In genomic region chr10:118543714-118544400, GRCh38 we compare ENCODE assay signal across 8 cellular contexts. TPM values are rescaled to one million over a fixed set of nuclear protein-coding genes. Genes with fewer than 3 reads are reported as not detected.
DNase-seq lines count a peak whose midpoint lies in the region; ATAC-seq and TF ChIP-seq lines count a peak whose summit lies in the region.

No MANE protein-coding gene starts in this region.

- ATAC-seq in HG02884 (IDR thresholded peaks at IDR 0.05; ENCODE audit: unreplicated experiment) (peak; percentile 60), foreskin keratinocyte (peak; percentile 96), GM21515 (IDR thresholded peaks at IDR 0.05; ENCODE audit: unreplicated experiment) (no peak)

- peak; percentile 8 to 31 for DNase-seq in activated CD4-positive, alpha-beta T cell treated with anti-CD3 and anti-CD28 coated beads for 24 hours (ENCODE audit: low read depth in 2 of 2)
- DNase-seq in activated CD4-positive, alpha-beta T cell treated with anti-CD3 and anti-CD28 coated beads for 1 hour: no peak
- DNase-seq in NCI-H69 (lab: John Stamatoyannopoulos, UW) (peak; percentile 85), activated T-cell treated with anti-CD3 and anti-CD28 coated beads for 24 hours (ENCODE audit: low read depth) (peak; percentile 26), foreskin keratinocyte (peak in 1 of 2 donors; percentile 54), retina (peak; percentile 61)

- no peak overlapping the region for H3K27ac ChIP-seq in foreskin keratinocyte

- no peaks in the 10 kb centered on the region for H3K27me3 ChIP-seq in foreskin keratinocyte

- TF ChIP-seq CTCF in foreskin keratinocyte (conservative IDR thresholded peaks at IDR 0.05): peak; percentile 91

- H3K4me1 ChIP-seq in foreskin keratinocyte: peaks cover 9% of the 10 kb centered on the region

RNA-seq across cellular contexts. Expression of gene PRLHR, which starts 51.6 kb away (rescaled TPM):
- not detected in 2 replicates for total RNA-seq in foreskin keratinocyte
- not detected in 2 replicates for polyA plus RNA-seq in foreskin keratinocyte
